In the genomic region with DNA sequence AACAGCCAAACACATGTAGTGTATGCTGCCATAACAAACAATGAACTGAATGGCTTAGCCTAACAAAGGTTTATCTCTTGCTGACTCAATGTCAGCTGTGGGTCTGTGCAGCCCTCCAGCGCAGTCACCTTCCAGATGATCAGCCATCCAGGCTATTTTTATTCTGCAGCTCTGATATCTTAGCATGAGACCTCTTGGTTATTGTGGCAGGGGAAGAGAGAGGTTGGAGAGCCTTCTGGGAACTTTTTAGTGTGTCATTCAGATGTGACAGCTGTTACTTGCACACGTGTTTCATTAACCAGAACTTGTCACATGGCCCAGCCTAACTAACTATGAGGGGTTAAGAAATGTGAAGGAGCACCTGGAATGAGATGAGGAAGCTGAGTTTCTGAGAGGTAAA, we compare ENCODE assay signal across 25 cellular contexts.
"Had no signal": no experiment of that assay in that cellular context is flagged by ENCODE, and none has a peak within 500 bp of the region (broad histone marks: within the 10 kb centered on the region; RNA-seq: fewer than 3 reads in every experiment).

No MANE protein-coding gene starts in this region.

- H3K4me3 Mint-ChIP-seq: activated CD4-positive, alpha-beta memory T cell treated with anti-CD3 and anti-CD28 coated beads for 36 hours; activated CD4-positive, alpha-beta T cell treated with anti-CD3 and anti-CD28 coated beads, Interleukin-2, amount 10 ng/mL, durations not matched to agents 24 days and 14 days; activated naive CD4-positive, alpha-beta T cell treated with anti-CD3 and anti-CD28 coated beads for 36 hours; activated naive CD8-positive, alpha-beta T cell treated with anti-CD3 and anti-CD28 coated beads for 36 hours; activated T-helper 1 cell treated with anti-CD3 and anti-CD28 coated beads, Interleukin-12 subunit alpha, Interleukin-12 subunit beta, Interleukin-2, Interleukin-4 antibody, amounts not matched to agents 30 ng/mL and 10 ng/mL and 1 ng/mL, durations not matched to agents 14 hours and 24 hours and 36 hours; natural killer cell; stimulated activated naive B cell treated with anti-CD40 and anti-IgM and Interleukin-4, amounts not matched to agents 10 μg/mL and 1 μg/mL and 100 μg/mL, for 72 hours; T-helper 17 cell had no signal

- H3K9me3 Mint-ChIP-seq: activated CD4-positive, alpha-beta memory T cell treated with anti-CD3 and anti-CD28 coated beads for 36 hours; activated CD4-positive, alpha-beta T cell treated with anti-CD3 and anti-CD28 coated beads, Interleukin-2, amount 10 ng/mL, durations not matched to agents 24 days and 14 days; activated naive CD4-positive, alpha-beta T cell treated with anti-CD3 and anti-CD28 coated beads for 36 hours; activated naive CD8-positive, alpha-beta T cell treated with anti-CD3 and anti-CD28 coated beads for 36 hours; activated T-helper 1 cell treated with anti-CD3 and anti-CD28 coated beads, Interleukin-12 subunit alpha, Interleukin-12 subunit beta, Interleukin-2, Interleukin-4 antibody, amounts not matched to agents 30 ng/mL and 10 ng/mL and 1 ng/mL, durations not matched to agents 14 hours and 24 hours and 36 hours; stimulated activated naive B cell treated with anti-CD40 and anti-IgM and Interleukin-4, amounts not matched to agents 10 μg/mL and 1 μg/mL and 100 μg/mL, for 72 hours had no signal

- H3K4me3 ChIP-seq: lower lobe of right lung, sigmoid colon, suprapubic skin, tibial artery, upper lobe of right lung had no signal

- H3K36me3 ChIP-seq: brain microvascular endothelial cell, lower lobe of right lung, sigmoid colon, suprapubic skin, tibial artery, upper lobe of right lung, WERI-Rb-1 had no signal

- H3K27ac ChIP-seq: brain microvascular endothelial cell, lower lobe of right lung, sigmoid colon, suprapubic skin, tibial artery, upper lobe of right lung, WERI-Rb-1 had no signal

- ATAC-seq: activated CD4-positive, CD25-positive, alpha-beta regulatory T cell treated with anti-CD3 and anti-CD28 coated beads, Interleukin-2, amount 50 U/mL, for 24 hours; lower lobe of right lung; natural killer cell; stimulated activated naive B cell treated with anti-CD40 and anti-IgM and Interleukin-4, amounts not matched to agents 10 μg/mL and 1 μg/mL and 100 μg/mL, for 72 hours; T-helper 17 cell; upper lobe of right lung had no signal

- H3K27me3 ChIP-seq: brain microvascular endothelial cell, sigmoid colon, suprapubic skin, upper lobe of right lung had no signal

- H3K4me1 ChIP-seq: lower lobe of right lung, sigmoid colon, suprapubic skin, tibial artery, upper lobe of right lung had no signal

- DNase-seq: activated CD4-positive, alpha-beta memory T cell treated with anti-CD3 and anti-CD28 coated beads for 36 hours; activated CD4-positive, alpha-beta T cell treated with anti-CD3 and anti-CD28 coated beads, Interleukin-2, amount 10 ng/mL, durations not matched to agents 24 days and 14 days; activated CD8-positive, alpha-beta memory T cell treated with anti-CD3 and anti-CD28 coated beads, Interleukin-2, amount 50 U/mL, for 4 hours; activated effector memory CD4-positive, alpha-beta T cell treated with anti-CD3 and anti-CD28 coated beads, Interleukin-2, amount 50 U/mL, for 16 hours; activated naive CD4-positive, alpha-beta T cell treated with anti-CD3 and anti-CD28 coated beads for 36 hours; activated naive CD8-positive, alpha-beta T cell treated with anti-CD3 and anti-CD28 coated beads for 36 hours; activated T-cell treated with anti-CD3 and anti-CD28 coated beads, Interleukin-2, amount 50 U/mL, for 1 hour; brain microvascular endothelial cell; central memory CD4-positive, alpha-beta T cell; head of caudate nucleus; lower lobe of right lung; mesenchymal stem cell; natural killer cell; sigmoid colon; stimulated activated CD4-positive, alpha-beta T cell treated with anti-CD3 and anti-CD28 coated beads, Interleukin-15, amount 100 ng/mL, for 24 hours; stimulated activated CD4-positive, alpha-beta T cell treated with anti-CD3 and anti-CD28 coated beads, Interleukin-2, amount 100 ng/mL, for 24 hours; stimulated activated naive B cell treated with anti-CD40 and anti-IgM and Interleukin-4, amounts not matched to agents 10 μg/mL and 1 μg/mL and 100 μg/mL, for 72 hours; T-helper 17 cell; T1000; tibial artery; upper lobe of right lung; WERI-Rb-1 had no signal

- H3K9me3 ChIP-seq: lower lobe of right lung, sigmoid colon, suprapubic skin, tibial artery, upper lobe of right lung had no signal

- H3K4me1 Mint-ChIP-seq: activated CD4-positive, alpha-beta T cell treated with anti-CD3 and anti-CD28 coated beads, Interleukin-2, amount 10 ng/mL, durations not matched to agents 24 days and 14 days; activated naive CD8-positive, alpha-beta T cell treated with anti-CD3 and anti-CD28 coated beads for 36 hours; natural killer cell; stimulated activated naive B cell treated with anti-CD40 and anti-IgM and Interleukin-4, amounts not matched to agents 10 μg/mL and 1 μg/mL and 100 μg/mL, for 72 hours; T-helper 17 cell had no signal

- H3K27ac Mint-ChIP-seq: activated CD4-positive, alpha-beta memory T cell treated with anti-CD3 and anti-CD28 coated beads for 36 hours; activated CD4-positive, alpha-beta T cell treated with anti-CD3 and anti-CD28 coated beads, Interleukin-2, amount 10 ng/mL, durations not matched to agents 24 days and 14 days; activated naive CD4-positive, alpha-beta T cell treated with anti-CD3 and anti-CD28 coated beads for 36 hours; activated naive CD8-positive, alpha-beta T cell treated with anti-CD3 and anti-CD28 coated beads for 36 hours; activated T-helper 1 cell treated with anti-CD3 and anti-CD28 coated beads, Interleukin-12 subunit alpha, Interleukin-12 subunit beta, Interleukin-2, Interleukin-4 antibody, amounts not matched to agents 30 ng/mL and 10 ng/mL and 1 ng/mL, durations not matched to agents 14 hours and 24 hours and 36 hours; natural killer cell; stimulated activated naive B cell treated with anti-CD40 and anti-IgM and Interleukin-4, amounts not matched to agents 10 μg/mL and 1 μg/mL and 100 μg/mL, for 72 hours; T-helper 17 cell had no signal

- H3K36me3 Mint-ChIP-seq: activated CD4-positive, alpha-beta memory T cell treated with anti-CD3 and anti-CD28 coated beads for 36 hours; activated naive CD8-positive, alpha-beta T cell treated with anti-CD3 and anti-CD28 coated beads for 36 hours; natural killer cell; stimulated activated naive B cell treated with anti-CD40 and anti-IgM and Interleukin-4, amounts not matched to agents 10 μg/mL and 1 μg/mL and 100 μg/mL, for 72 hours had no signal
